8 cellular contexts compared by ENCODE assay signal in the genomic region with DNA sequence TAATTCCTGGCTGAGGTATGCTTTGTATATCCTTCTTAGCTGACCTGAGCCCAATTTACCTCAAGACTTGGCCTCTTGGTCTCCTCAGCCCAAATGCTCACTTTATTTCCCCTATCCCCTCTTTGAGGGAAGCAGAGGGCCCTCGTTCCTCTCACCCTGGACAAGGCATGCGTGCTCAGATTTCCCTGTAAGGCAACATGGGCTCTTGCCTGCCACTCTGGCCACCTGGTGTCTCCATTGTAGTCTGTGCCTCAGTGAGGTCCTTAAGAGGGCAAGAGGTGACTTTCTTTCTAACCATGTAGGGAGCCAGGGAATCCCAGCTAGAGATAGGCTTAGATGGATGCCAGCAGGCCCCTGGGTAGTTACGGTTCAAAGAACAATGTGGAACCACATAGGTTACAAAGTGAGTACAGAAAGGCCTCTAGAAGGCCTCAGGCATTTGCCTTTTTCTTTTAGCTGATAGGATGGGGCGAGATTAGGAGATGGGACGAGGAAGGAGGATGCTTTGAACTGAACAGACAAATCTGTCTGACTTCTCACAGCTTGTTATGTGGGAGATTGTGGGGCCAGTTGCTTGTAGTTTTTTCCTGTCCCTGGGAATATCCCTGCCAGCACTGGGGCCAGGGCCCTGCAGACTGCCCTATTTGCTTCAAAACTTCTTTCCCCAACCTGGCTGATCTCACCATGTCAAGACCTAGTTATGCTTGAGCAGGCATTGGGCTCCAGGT. TPM values are rescaled to one million over a fixed set of nuclear protein-coding genes. Genes with fewer than 3 reads are reported as not detected.
DNase-seq lines count a peak whose midpoint lies in the region; ATAC-seq, FAIRE-seq and TF ChIP-seq lines count a peak whose summit lies in the region.

No MANE protein-coding gene starts in this region.

- peak overlapping the region; percentile 41 for H4K5ac ChIP-seq in H1 (ENCODE audit: insufficient read length, low read depth, low read length)

- H3K4me3 Mint-ChIP-seq in Caco-2 (ENCODE audit: unreplicated experiment), result peak overlapping the region; percentile 97

- in situ Hi-C loops in GM13977 (cut with MboI; ENCODE audit: low pct_unique_long_range_greater_than_20kb, low sequenced_read_pairs, unreplicated experiment), result no loop called here

- peak overlapping the region; percentile 76 for H2BK120ac ChIP-seq in H1 (replicated peaks; ENCODE audit: low read depth, low read length)

- peak overlapping the region; percentile 99 for H3K27ac Mint-ChIP-seq in Caco-2 (ENCODE audit: unreplicated experiment)

- H3K4me1 ChIP-seq in Caco-2, result peaks cover 9% of the 10 kb centered on the region
- H3K4me1 ChIP-seq in H1 (replicated peaks in 1 of 4; ENCODE audit: control insufficient read depth in 3 of 4, insufficient read depth in 4 of 4, low read length in 3 of 4), result peaks cover 6 to 8% (median 8%) of the 10 kb centered on the region in 4 experiments; a peak in 6 of 7 replicates
- H3K4me1 ChIP-seq in neutrophil (ENCODE audit: control insufficient read depth in 1 of 2, insufficient read depth in 1 of 2, low read depth in 1 of 2, low read length in 1 of 2), result peaks cover 13% of the 10 kb centered on the region in 2 experiments

- no peak overlapping the region for H2AK5ac ChIP-seq in H1 (ENCODE audit: low read depth, low read length)

- H3K56ac ChIP-seq in H1 (replicated peaks; ENCODE audit: insufficient read length, low read depth, low read length), result no peak overlapping the region

- WGBS in H1 (ENCODE audit: extremely low coverage in 1 of 2, insufficient coverage in 1 of 2, insufficient read length in 1 of 2, insufficient replicate concordance in 2 of 2, low coverage in 1 of 2, low lambda C conversion rate in 2 of 2, missing lambda C conversion rate in 1 of 2), 2 experiments, result 89% methylated on average over 5 of the region's 5 CpGs; no CpG with 5 or more reads in 1 of the 2 experiments

- no peak for FAIRE-seq in H1 (lab: Jason Lieb, UNC)

- no peaks in the 10 kb centered on the region for H3K9me3 Mint-ChIP-seq in Caco-2 (ENCODE audit: unreplicated experiment)

- no peak for ATAC-seq in GM21423 (IDR thresholded peaks at IDR 0.05; ENCODE audit: unreplicated experiment)

- CTCF ChIA-PET in Caco-2 (lab: Charles Lee) (interaction anchor here (1.2 kb wide), 1 partner anchor 16 kb away, joined by 6 read pairs; no protein-coding TSS in a partner anchor), H1 (lab: Charles Lee; ENCODE audit: partially characterized antibody) (interaction anchor here (0.6 to 2.0 kb wide), 8 partner anchors 14 to 638 kb away, joined by 3 to 8 read pairs (median 4); no protein-coding TSS in a partner anchor)

- no peak overlapping the region; the same call in 1 of the 2 replicates for H3K18ac ChIP-seq in H1 (ENCODE audit: extremely low read depth, low read length)

- H3K23ac ChIP-seq in H1 (ENCODE audit: insufficient read length), result no peak overlapping the region

- no peak for TF ChIP-seq RAD21 in H1 (IDR thresholded peaks at IDR 0.05 in 1 of 2, conservative IDR thresholded peaks at IDR 0.05 in 1 of 2; ENCODE audit: low read depth in 2 of 2, low read length in 2 of 2)

- H3K36me3 Mint-ChIP-seq in Caco-2 (ENCODE audit: insufficient read depth, unreplicated experiment), result peaks cover 11% of the 10 kb centered on the region

- peak overlapping the region; percentile 84; the same call in 1 of the 2 replicates for H2BK15ac ChIP-seq in H1 (ENCODE audit: low read length)

- H3K4me2 ChIP-seq in H1 (ENCODE audit: insufficient read depth in 1 of 2, low read depth in 2 of 2, low read length in 2 of 2), result peak overlapping the region; percentile 71 to 91

- peak overlapping the region; percentile 61; the same call in 1 of the 2 replicates for H2BK12ac ChIP-seq in H1 (ENCODE audit: low read depth, low read length)

- H3K79me1 ChIP-seq in H1 (ENCODE audit: low read depth, low read length), result 0 out of 2 replicates have a peak, but pooled peaks cover 4% of the 10 kb centered on the region

- DNase-seq in Caco-2 (no peak), NCI-H69 (lab: John Stamatoyannopoulos, UW) (peak; percentile 31), H1 (ENCODE audit: low read depth in 1 of 2, low spot score in 2 of 2) (no peak), GM13977 (ENCODE audit: low spot score) (no peak), D341Med (ENCODE audit: low spot score) (no peak), OCI-M2 (lab: John Stamatoyannopoulos, UW; ENCODE audit: unreplicated experiment) (no peak)

- H4K8ac ChIP-seq in H1 (ENCODE audit: extremely low read depth, insufficient read depth, low read length), result peak overlapping the region; percentile 53; the same call in 1 of the 2 replicates

- no peaks in the 10 kb centered on the region for H3K27me3 Mint-ChIP-seq in Caco-2 (ENCODE audit: insufficient read depth, unreplicated experiment)

- H3K79me2 ChIP-seq in H1 (ENCODE audit: control insufficient read depth in 1 of 2, insufficient read depth in 2 of 2, low read length in 2 of 2), result peaks cover 7 to 31% of the 10 kb centered on the region in 2 experiments

- no peak for TF ChIP-seq POLR2A in H1 (IDR thresholded peaks at IDR 0.05; ENCODE audit: control extremely low read depth in 1 of 2, low read depth in 2 of 2, low read length in 2 of 2)

- POLR2A ChIA-PET in Caco-2 (lab: Charles Lee) (no interaction called here), H1 (lab: Charles Lee; ENCODE audit: partially characterized antibody) (interaction anchor here (0.8 to 3.2 kb wide), 11 partner anchors 10 to 258 kb away, joined by 3 to 25 read pairs (median 7); a partner anchor contains a TSS)

- H2BK5ac ChIP-seq in H1 (ENCODE audit: low read depth, low read length), result peak overlapping the region; percentile 96

- peak overlapping the region; percentile 86 for H4K91ac ChIP-seq in H1 (replicated peaks; ENCODE audit: insufficient read length, low read length)

- H3K9ac ChIP-seq in H1 (replicated peaks in 1 of 4; ENCODE audit: extremely low read depth in 1 of 4, low read depth in 3 of 4, low read length in 3 of 4), result peak overlapping the region; percentile 9 to 70 (median 64); a peak in 6 of 7 replicates

- H3K4me3 ChIP-seq in Caco-2 (ENCODE audit: low read depth, low read length) (peak overlapping the region; percentile 63), H1 (ENCODE audit: extremely low read depth in 1 of 4, insufficient read depth in 2 of 4, low read depth in 3 of 4, low read length in 4 of 4) (peak overlapping the region; percentile 43 to 98 (median 93)), neutrophil (ENCODE audit: low read depth in 1 of 2, low read length in 1 of 2) (peak overlapping the region; percentile 72 to 80)

- peak overlapping the region; percentile 85 for H3K27ac ChIP-seq in H1 (ENCODE audit: low read depth, low read length)
- peak overlapping the region; percentile 71 for H3K27ac ChIP-seq in neutrophil

- peaks cover 0 to 2% of the 10 kb centered on the region in 2 experiments for H4K20me1 ChIP-seq in H1 (replicated peaks in 1 of 2; ENCODE audit: control insufficient read depth in 1 of 2, insufficient read depth in 2 of 2, low read length in 2 of 2)

- H2BK20ac ChIP-seq in H1 (ENCODE audit: low read length), result no peak overlapping the region

- no peak overlapping the region for H3K14ac ChIP-seq in H1 (ENCODE audit: insufficient read length)

- peak overlapping the region; percentile 94 for H3K4ac ChIP-seq in H1 (replicated peaks; ENCODE audit: insufficient read length, low read depth, low read length)

- intact Hi-C loops in Caco-2 (cut with micrococcal nuclease; ENCODE audit: unreplicated experiment), result loop anchor here (1.0 kb wide), 1 partner anchor 257 kb away; a partner anchor contains a TSS

- H3K4me1 Mint-ChIP-seq in Caco-2 (ENCODE audit: low read depth, unreplicated experiment), result peaks cover 7% of the 10 kb centered on the region

- peak overlapping the region; percentile 47; the same call in 1 of the 2 replicates for H2AFZ ChIP-seq in H1 (ENCODE audit: low read length)

- no peak for TF ChIP-seq CTCF in Caco-2 (IDR thresholded peaks at IDR 0.05; ENCODE audit: insufficient read depth in 1 of 2, low read depth in 1 of 2, low read length in 1 of 2, severe bottlenecking in 1 of 2, unreplicated experiment in 1 of 2)
- TF ChIP-seq CTCF in H1 (IDR thresholded peaks at IDR 0.05; ENCODE audit: control extremely low read depth in 1 of 3, insufficient read depth in 1 of 3, low read depth in 1 of 3, low read length in 3 of 3), result no peak
- no peak for TF ChIP-seq CTCF in neutrophil (IDR thresholded peaks at IDR 0.05)
- no peak for TF ChIP-seq CTCF in GM13977 (IDR thresholded peaks at IDR 0.05; ENCODE audit: extremely low read depth, insufficient read depth, missing control alignments)

- BruUV-seq in Caco-2 (replicated peaks; lab: Mats Ljungman, UMichigan), result no TSS peak

- no peaks in the 10 kb centered on the region for H3K27me3 ChIP-seq in Caco-2 (replicated peaks; ENCODE audit: control insufficient read depth, insufficient read depth, low read length)
- no peaks in the 10 kb centered on the region for H3K27me3 ChIP-seq in H1 (replicated peaks in 1 of 4; ENCODE audit: control insufficient read depth in 3 of 4, extremely low read depth in 1 of 4, insufficient read depth in 3 of 4, low read length in 3 of 4)
- H3K27me3 ChIP-seq in neutrophil, result no peaks in the 10 kb centered on the region

- peaks cover 4% of the 10 kb centered on the region; the same call in 1 of the 2 replicates for H3K23me2 ChIP-seq in H1 (ENCODE audit: low read depth, low read length)

- no peak for TF ChIP-seq EP300 in H1 (IDR thresholded peaks at IDR 0.05; ENCODE audit: borderline replicate concordance in 1 of 2, low read depth in 2 of 2, low read length in 2 of 2)

- H3K36me3 ChIP-seq in Caco-2 (ENCODE audit: control insufficient read depth, insufficient read depth, low read length) (no peaks in the 10 kb centered on the region), H1 (ENCODE audit: control insufficient read depth in 2 of 4, insufficient read depth in 4 of 4, low read length in 3 of 4) (no peaks in the 10 kb centered on the region), neutrophil (no peaks in the 10 kb centered on the region)

- H3K9me3 ChIP-seq in Caco-2 (no peaks in the 10 kb centered on the region), H1 (ENCODE audit: insufficient read depth in 2 of 2, low read depth in 1 of 2, low read length in 1 of 2) (no peaks in the 10 kb centered on the region), neutrophil (no peaks in the 10 kb centered on the region)

RNA-seq across cellular contexts. Expression of a gene that starts 1.1 kb away (rescaled TPM):
- 37.7 and 38.2 TPM in 2 replicates for total RNA-seq in Caco-2 (2022)
- total RNA-seq in H1 (2021; fragmentation: NEBNext Ultra II Directional; extraction: Animal tissue kit (Norgen Biotek cat#: 25700)), result 32.4 and 33.7 TPM in 2 replicates
- 33.1 and 42.4 TPM in 2 replicates for polyA plus RNA-seq in H1 (2011; rRNA removed)
- polyA plus RNA-seq in H1 (2011; cell fraction: cytosol; rRNA removed), result 39.9 TPM
- 45.7 TPM for polyA plus RNA-seq in H1 (2011; cell fraction: nucleus; rRNA removed)
- 30.6 to 36.3 TPM (median 32.3 TPM) in 4 replicates for polyA plus RNA-seq in H1 (2012, experiment 1 of 2)
- 11.4 TPM for polyA plus RNA-seq in H1 (2012, experiment 2 of 2)
- polyA plus RNA-seq in H1 (2013, experiment 1 of 2), result 25.9 TPM
- polyA plus RNA-seq in H1 (2013, experiment 2 of 2), result 26.1 TPM
- 41.3 and 58.6 TPM in 2 replicates for polyA minus RNA-seq in H1 (2011; rRNA and poly(A)+ RNA removed)
- 23.9 TPM for polyA minus RNA-seq in H1 (2011; cell fraction: cytosol; rRNA and poly(A)+ RNA removed)
- 49.3 TPM for polyA minus RNA-seq in H1 (2011; cell fraction: nucleus; rRNA and poly(A)+ RNA removed)

RNA-seq across cellular contexts. Expression of a gene that starts 9.7 kb away (rescaled TPM):
- 6.0 and 8.7 TPM in 2 replicates for total RNA-seq in Caco-2 (2022)
- total RNA-seq in H1 (2021; fragmentation: NEBNext Ultra II Directional; extraction: Animal tissue kit (Norgen Biotek cat#: 25700)), result 5.5 and 6.6 TPM in 2 replicates
- 4.9 and 7.5 TPM in 2 replicates for polyA plus RNA-seq in H1 (2011; rRNA removed)
- 4.4 TPM for polyA plus RNA-seq in H1 (2011; cell fraction: cytosol; rRNA removed)
- 6.1 TPM for polyA plus RNA-seq in H1 (2011; cell fraction: nucleus; rRNA removed)
- 3.2 to 6.8 TPM (median 5.2 TPM) in 4 replicates for polyA plus RNA-seq in H1 (2012, experiment 1 of 2)
- polyA plus RNA-seq in H1 (2012, experiment 2 of 2), result 0.46 TPM
- polyA plus RNA-seq in H1 (2013, experiment 1 of 2), result 6.0 TPM
- 5.8 TPM for polyA plus RNA-seq in H1 (2013, experiment 2 of 2)
- 7.8 and 8.4 TPM in 2 replicates for polyA minus RNA-seq in H1 (2011; rRNA and poly(A)+ RNA removed)
- 6.9 TPM for polyA minus RNA-seq in H1 (2011; cell fraction: cytosol; rRNA and poly(A)+ RNA removed)
- 10.0 TPM for polyA minus RNA-seq in H1 (2011; cell fraction: nucleus; rRNA and poly(A)+ RNA removed)
